In genomic region chr12:1590083-1590979, GRCh38 we compare ENCODE assay signal across 8 cellular contexts. TPM values are rescaled to one million over a fixed set of nuclear protein-coding genes. Genes with fewer than 3 reads are reported as not detected.
DNase-seq lines count a peak whose midpoint lies in the region; ATAC-seq, FAIRE-seq and TF ChIP-seq lines count a peak whose summit lies in the region.

No MANE protein-coding gene starts in this region.

- TF ChIP-seq POLR2A in H1 (IDR thresholded peaks at IDR 0.05; ENCODE audit: control extremely low read depth in 1 of 2, low read depth in 2 of 2, low read length in 2 of 2): no peak

- no peaks in the 10 kb centered on the region for H3K79me1 ChIP-seq in H1 (ENCODE audit: low read depth, low read length)

- TF ChIP-seq EP300 in H1 (IDR thresholded peaks at IDR 0.05; ENCODE audit: borderline replicate concordance in 1 of 2, low read depth in 2 of 2, low read length in 2 of 2): no peak

- DNase-seq in AG20443 (ENCODE audit: low spot score): peak; percentile 62
- DNase-seq in NCI-H526 treated with DMSO at 0.1 percent for 48 hours (lab: John Stamatoyannopoulos, UW): peak; percentile 47
- DNase-seq in H1 (ENCODE audit: low read depth in 1 of 2, low spot score in 2 of 2): peak in 1 of 2 experiments; percentile 67
- no peak for DNase-seq in NCI-H187 (lab: John Stamatoyannopoulos, UW)
- no peak for DNase-seq in DMS114 treated with DMSO at 0.1 percent for 48 hours (lab: John Stamatoyannopoulos, UW; ENCODE audit: unreplicated experiment)
- DNase-seq in stimulated activated CD4-positive, alpha-beta T cell treated with anti-CD3 and anti-CD28 coated beads, Interleukin-15, amount 100 ng/mL, for 24 hours: no peak

- H2BK12ac ChIP-seq in H1 (ENCODE audit: low read depth, low read length): peak overlapping the region; percentile 14; the same call in 1 of the 2 replicates

- peaks cover 24 to 29% of the 10 kb centered on the region in 2 experiments for H4K20me1 ChIP-seq in H1 (replicated peaks in 1 of 2; ENCODE audit: control insufficient read depth in 1 of 2, insufficient read depth in 2 of 2, low read length in 2 of 2)

- H3K4me2 ChIP-seq in H1 (ENCODE audit: insufficient read depth in 1 of 2, low read depth in 2 of 2, low read length in 2 of 2): peak overlapping the region; percentile 78 to 79

- no peak overlapping the region for H4K91ac ChIP-seq in H1 (replicated peaks; ENCODE audit: insufficient read length, low read length)

- no peak overlapping the region for H3K4ac ChIP-seq in H1 (replicated peaks; ENCODE audit: insufficient read length, low read depth, low read length)

- H2AK5ac ChIP-seq in H1 (ENCODE audit: low read depth, low read length): no peak overlapping the region

- no peak for TF ChIP-seq CTCF in H1 (IDR thresholded peaks at IDR 0.05; ENCODE audit: control extremely low read depth in 1 of 3, insufficient read depth in 1 of 3, low read depth in 1 of 3, low read length in 3 of 3)

- H3K9ac ChIP-seq in H1 (replicated peaks in 1 of 4; ENCODE audit: extremely low read depth in 1 of 4, low read depth in 3 of 4, low read length in 3 of 4) (no peak overlapping the region; a peak in 1 of 7 replicates), mucosa of stomach (ENCODE audit: low read length) (peak overlapping the region; percentile 64)

- H2BK15ac ChIP-seq in H1 (ENCODE audit: low read length): no peak overlapping the region

- H2BK20ac ChIP-seq in H1 (ENCODE audit: low read length): no peak overlapping the region

- ATAC-seq in esophagus mucosa: no peak

- POLR2A ChIA-PET in H1 (lab: Charles Lee; ENCODE audit: partially characterized antibody): interaction anchor here (1.4 kb wide), 1 partner anchor 39 kb away, joined by 5 read pairs; the partner anchor contains the start of gene WNT5B

- no peak overlapping the region for H3K56ac ChIP-seq in H1 (replicated peaks; ENCODE audit: insufficient read length, low read depth, low read length)

- no peak overlapping the region for H2AFZ ChIP-seq in H1 (ENCODE audit: low read length)

- H3K23ac ChIP-seq in H1 (ENCODE audit: insufficient read length): no peak overlapping the region

- 4% methylated on average over 12 of the region's 12 CpGs; no CpG with 5 or more reads in 1 of the 2 experiments for WGBS in H1 (ENCODE audit: extremely low coverage in 1 of 2, insufficient coverage in 1 of 2, insufficient read length in 1 of 2, insufficient replicate concordance in 2 of 2, low coverage in 1 of 2, low lambda C conversion rate in 2 of 2, missing lambda C conversion rate in 1 of 2), 2 experiments

- H4K8ac ChIP-seq in H1 (ENCODE audit: extremely low read depth, insufficient read depth, low read length): no peak overlapping the region

- FAIRE-seq in H1 (lab: Jason Lieb, UNC): peak; percentile 28

- CTCF ChIA-PET in H1 (lab: Charles Lee; ENCODE audit: partially characterized antibody): interaction anchor here (1.0 to 1.5 kb wide), 4 partner anchors 15 to 472 kb away, joined by 3 to 4 read pairs (median 4); no protein-coding TSS in a partner anchor

- no peak overlapping the region for H3K14ac ChIP-seq in H1 (ENCODE audit: insufficient read length)

- H3K79me2 ChIP-seq in H1 (ENCODE audit: control insufficient read depth in 1 of 2, insufficient read depth in 2 of 2, low read length in 2 of 2): peaks cover 0 to 5% of the 10 kb centered on the region in 2 experiments; a peak in 1 of 4 replicates

- H4K5ac ChIP-seq in H1 (ENCODE audit: insufficient read length, low read depth, low read length): no peak overlapping the region

- TF ChIP-seq RAD21 in H1 (IDR thresholded peaks at IDR 0.05 in 1 of 2, conservative IDR thresholded peaks at IDR 0.05 in 1 of 2; ENCODE audit: low read depth in 2 of 2, low read length in 2 of 2): no peak

- H3K36me3 ChIP-seq in H1 (ENCODE audit: control insufficient read depth in 2 of 4, insufficient read depth in 4 of 4, low read length in 3 of 4): no peaks in the 10 kb centered on the region
- H3K36me3 ChIP-seq in mucosa of stomach (ENCODE audit: control insufficient read depth, insufficient read depth, low read length): no peaks in the 10 kb centered on the region

- H3K9me3 ChIP-seq in H1 (ENCODE audit: insufficient read depth in 2 of 2, low read depth in 1 of 2, low read length in 1 of 2) (no peaks in the 10 kb centered on the region), mucosa of stomach (ENCODE audit: control insufficient read depth, low read length) (no peaks in the 10 kb centered on the region)

- H3K23me2 ChIP-seq in H1 (ENCODE audit: low read depth, low read length): peaks cover 18% of the 10 kb centered on the region; the same call in 1 of the 2 replicates

- H2BK5ac ChIP-seq in H1 (ENCODE audit: low read depth, low read length): no peak overlapping the region

- H3K18ac ChIP-seq in H1 (ENCODE audit: extremely low read depth, low read length): no peak overlapping the region

- H3K4me3 ChIP-seq in H1 (ENCODE audit: extremely low read depth in 1 of 4, insufficient read depth in 2 of 4, low read depth in 3 of 4, low read length in 4 of 4): peak overlapping the region; percentile 16 to 58 (median 31); a peak in 7 of 8 replicates
- peak overlapping the region; percentile 26 for H3K4me3 ChIP-seq in mucosa of stomach (ENCODE audit: low read length)

- peaks cover 16 to 43% (median 23%) of the 10 kb centered on the region in 4 experiments for H3K4me1 ChIP-seq in H1 (replicated peaks in 1 of 4; ENCODE audit: control insufficient read depth in 3 of 4, insufficient read depth in 4 of 4, low read length in 3 of 4)
- H3K4me1 ChIP-seq in mucosa of stomach (ENCODE audit: control insufficient read depth, insufficient read depth, low read length): peaks cover 36% of the 10 kb centered on the region

- H3K27me3 ChIP-seq in H1 (replicated peaks in 1 of 4; ENCODE audit: control insufficient read depth in 3 of 4, extremely low read depth in 1 of 4, insufficient read depth in 3 of 4, low read length in 3 of 4) (peaks cover 17 to 77% (median 63%) of the 10 kb centered on the region in 4 experiments), mucosa of stomach (ENCODE audit: control insufficient read depth, insufficient read depth, low read length) (no peaks in the 10 kb centered on the region)

- H2BK120ac ChIP-seq in H1 (replicated peaks; ENCODE audit: low read depth, low read length): no peak overlapping the region

- no peak overlapping the region for H3K27ac ChIP-seq in H1 (ENCODE audit: low read depth, low read length)

TF ChIP-seq in H1, 55 proteins besides CTCF, POLR2A, EP300 and RAD21 (continues in another document):
- TF ChIP-seq GABPA (IDR thresholded peaks at IDR 0.05; ENCODE audit: borderline replicate concordance, insufficient read depth, low read length): no peak
- peak; percentile 65 for TF ChIP-seq EGR1 (IDR thresholded peaks at IDR 0.05; ENCODE audit: borderline replicate concordance, low read depth, low read length)
- TF ChIP-seq TAF1 (IDR thresholded peaks at IDR 0.05; ENCODE audit: low read depth, low read length): no peak
- no peak for TF ChIP-seq E2F6 (IDR thresholded peaks at IDR 0.05)
- TF ChIP-seq USF2 (IDR thresholded peaks at IDR 0.05; ENCODE audit: low read length): no peak
- peak; percentile 99 for TF ChIP-seq CTBP2 (IDR thresholded peaks at IDR 0.05; ENCODE audit: borderline replicate concordance, insufficient read depth, insufficient read length, low read length)
- TF ChIP-seq SIX5 (IDR thresholded peaks at IDR 0.05; ENCODE audit: low read depth, low read length): no peak
- no peak for TF ChIP-seq NRF1 (IDR thresholded peaks at IDR 0.05; ENCODE audit: low read depth, low read length)
- TF ChIP-seq SUZ12 (IDR thresholded peaks at IDR 0.05; ENCODE audit: low read length): peak; percentile 64; the same call in 1 of the 2 replicates
- TF ChIP-seq CBX5 (IDR thresholded peaks at IDR 0.05; ENCODE audit: low read depth, low read length): no peak
- no peak for TF ChIP-seq KDM4A (IDR thresholded peaks at IDR 0.05; ENCODE audit: low read depth, low read length, severe bottlenecking)

RNA-seq across cellular contexts. Expression of gene FBXL14, which starts 4.0 kb away (rescaled TPM):
- total RNA-seq in H1 (2021; fragmentation: NEBNext Ultra II Directional; extraction: Animal tissue kit (Norgen Biotek cat#: 25700)): 5.5 and 6.2 TPM in 2 replicates
- 9.6 and 11.7 TPM in 2 replicates for polyA plus RNA-seq in H1 (2011; rRNA removed)
- 8.7 TPM for polyA plus RNA-seq in H1 (2011; cell fraction: cytosol; rRNA removed)
- polyA plus RNA-seq in H1 (2011; cell fraction: nucleus; rRNA removed): 8.7 TPM
- polyA plus RNA-seq in H1 (2012, experiment 1 of 2): 2.7 to 6.9 TPM (median 5.5 TPM) in 4 replicates
- 2.7 TPM for polyA plus RNA-seq in H1 (2012, experiment 2 of 2)
- polyA plus RNA-seq in H1 (2013, experiment 1 of 2): 2.2 TPM
- 2.1 TPM for polyA plus RNA-seq in H1 (2013, experiment 2 of 2)
- polyA minus RNA-seq in H1 (2011; rRNA and poly(A)+ RNA removed): 10.8 and 11.9 TPM in 2 replicates
- polyA minus RNA-seq in H1 (2011; cell fraction: cytosol; rRNA and poly(A)+ RNA removed): 10.6 TPM
- 10.5 TPM for polyA minus RNA-seq in H1 (2011; cell fraction: nucleus; rRNA and poly(A)+ RNA removed)
- 6.9 TPM for total RNA-seq in esophagus mucosa

RNA-seq across cellular contexts. Expression of gene WNT5B, which starts 38.7 kb away (rescaled TPM):
- 0.91 and 1.2 TPM in 2 replicates for total RNA-seq in H1 (2021; fragmentation: NEBNext Ultra II Directional; extraction: Animal tissue kit (Norgen Biotek cat#: 25700))
- 1.2 TPM in 2 replicates for polyA plus RNA-seq in H1 (2011; rRNA removed)
- 0.90 TPM for polyA plus RNA-seq in H1 (2011; cell fraction: cytosol; rRNA removed)
- 1.1 TPM for polyA plus RNA-seq in H1 (2011; cell fraction: nucleus; rRNA removed)
- 0.36 to 1.3 TPM (median 1.0 TPM) in 4 replicates for polyA plus RNA-seq in H1 (2012, experiment 1 of 2)
- 1.4 TPM for polyA plus RNA-seq in H1 (2012, experiment 2 of 2)
- polyA plus RNA-seq in H1 (2013, experiment 1 of 2): 1.5 TPM
- 1.3 TPM for polyA plus RNA-seq in H1 (2013, experiment 2 of 2)
- polyA minus RNA-seq in H1 (2011; rRNA and poly(A)+ RNA removed): 0.32 and 0.46 TPM in 2 replicates
- not detected for polyA minus RNA-seq in H1 (2011; cell fraction: cytosol; rRNA and poly(A)+ RNA removed)
- 1.5 TPM for polyA minus RNA-seq in H1 (2011; cell fraction: nucleus; rRNA and poly(A)+ RNA removed)
- total RNA-seq in esophagus mucosa: 9.8 TPM

Comparison
In these comparisons a context has a peak if more than half of its experiments do, and no peak if none do; other contexts are left out.
1. DNase-seq: peak in AG20443 (single experiment) and NCI-H526 treated with DMSO at 0.1 percent for 48 hours (single experiment); none in NCI-H187 (0 of 2), DMS114 treated with DMSO at 0.1 percent for 48 hours (single experiment) and stimulated activated CD4-positive, alpha-beta T cell treated with anti-CD3 and anti-CD28 coated beads, Interleukin-15, amount 100 ng/mL, for 24 hours (single experiment).